Comparison of ENCODE assay signal across 2 cellular contexts in the genomic region with DNA sequence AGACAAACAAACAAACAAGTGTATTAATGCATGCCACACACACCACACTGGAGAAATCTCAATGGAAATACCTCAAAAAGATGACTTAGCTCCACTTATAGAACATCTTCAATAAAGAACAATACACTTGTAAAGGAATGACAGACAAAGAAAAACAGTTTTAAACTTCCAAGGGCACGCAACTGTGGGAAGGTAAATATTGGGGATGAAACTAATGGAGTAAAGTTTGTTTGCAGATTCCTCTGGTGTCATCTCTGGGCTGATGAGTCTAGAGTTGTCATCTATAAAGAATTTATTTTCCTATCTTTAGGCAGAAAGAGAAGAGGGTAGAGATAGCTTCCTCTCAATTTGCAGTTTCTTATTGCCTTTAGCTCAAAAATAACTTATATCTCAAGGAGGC.
TF ChIP-seq lines count a peak whose summit lies in the region.

No MANE protein-coding gene starts in this region.

TF ChIP-seq in HepG2, 621 proteins besides CTCF, POLR2A, EP300 and RAD21 (continued from another document and continues in another):
- TF ChIP-seq FOXA3 (CRISPR knock-in tag; IDR thresholded peaks at IDR 0.05): peak; percentile 75
- TF ChIP-seq ISL2 (CRISPR knock-in tag; IDR thresholded peaks at IDR 0.05): peak; percentile 65; the same call in 1 of the 2 replicates
- TF ChIP-seq POGZ (CRISPR knock-in tag; IDR thresholded peaks at IDR 0.05): peak; percentile 30; the same call in 1 of the 2 replicates
- 0 out of 2 replicates have a peak, but pooled peaks have one; percentile 31 for TF ChIP-seq MED1 (CRISPR knock-in tag; IDR thresholded peaks at IDR 0.05)
- TF ChIP-seq FOXP1 (IDR thresholded peaks at IDR 0.05): no peak
- peak; percentile 41 for TF ChIP-seq FOXP1 (CRISPR knock-in tag; IDR thresholded peaks at IDR 0.05)
- peak; percentile 15; the same call in 1 of the 2 replicates for TF ChIP-seq SAP130 (CRISPR knock-in tag; IDR thresholded peaks at IDR 0.05; ENCODE audit: low read depth)
- TF ChIP-seq BORCS8-MEF2B (CRISPR knock-in tag; IDR thresholded peaks at IDR 0.05): no peak
- TF ChIP-seq, protein P1, sequence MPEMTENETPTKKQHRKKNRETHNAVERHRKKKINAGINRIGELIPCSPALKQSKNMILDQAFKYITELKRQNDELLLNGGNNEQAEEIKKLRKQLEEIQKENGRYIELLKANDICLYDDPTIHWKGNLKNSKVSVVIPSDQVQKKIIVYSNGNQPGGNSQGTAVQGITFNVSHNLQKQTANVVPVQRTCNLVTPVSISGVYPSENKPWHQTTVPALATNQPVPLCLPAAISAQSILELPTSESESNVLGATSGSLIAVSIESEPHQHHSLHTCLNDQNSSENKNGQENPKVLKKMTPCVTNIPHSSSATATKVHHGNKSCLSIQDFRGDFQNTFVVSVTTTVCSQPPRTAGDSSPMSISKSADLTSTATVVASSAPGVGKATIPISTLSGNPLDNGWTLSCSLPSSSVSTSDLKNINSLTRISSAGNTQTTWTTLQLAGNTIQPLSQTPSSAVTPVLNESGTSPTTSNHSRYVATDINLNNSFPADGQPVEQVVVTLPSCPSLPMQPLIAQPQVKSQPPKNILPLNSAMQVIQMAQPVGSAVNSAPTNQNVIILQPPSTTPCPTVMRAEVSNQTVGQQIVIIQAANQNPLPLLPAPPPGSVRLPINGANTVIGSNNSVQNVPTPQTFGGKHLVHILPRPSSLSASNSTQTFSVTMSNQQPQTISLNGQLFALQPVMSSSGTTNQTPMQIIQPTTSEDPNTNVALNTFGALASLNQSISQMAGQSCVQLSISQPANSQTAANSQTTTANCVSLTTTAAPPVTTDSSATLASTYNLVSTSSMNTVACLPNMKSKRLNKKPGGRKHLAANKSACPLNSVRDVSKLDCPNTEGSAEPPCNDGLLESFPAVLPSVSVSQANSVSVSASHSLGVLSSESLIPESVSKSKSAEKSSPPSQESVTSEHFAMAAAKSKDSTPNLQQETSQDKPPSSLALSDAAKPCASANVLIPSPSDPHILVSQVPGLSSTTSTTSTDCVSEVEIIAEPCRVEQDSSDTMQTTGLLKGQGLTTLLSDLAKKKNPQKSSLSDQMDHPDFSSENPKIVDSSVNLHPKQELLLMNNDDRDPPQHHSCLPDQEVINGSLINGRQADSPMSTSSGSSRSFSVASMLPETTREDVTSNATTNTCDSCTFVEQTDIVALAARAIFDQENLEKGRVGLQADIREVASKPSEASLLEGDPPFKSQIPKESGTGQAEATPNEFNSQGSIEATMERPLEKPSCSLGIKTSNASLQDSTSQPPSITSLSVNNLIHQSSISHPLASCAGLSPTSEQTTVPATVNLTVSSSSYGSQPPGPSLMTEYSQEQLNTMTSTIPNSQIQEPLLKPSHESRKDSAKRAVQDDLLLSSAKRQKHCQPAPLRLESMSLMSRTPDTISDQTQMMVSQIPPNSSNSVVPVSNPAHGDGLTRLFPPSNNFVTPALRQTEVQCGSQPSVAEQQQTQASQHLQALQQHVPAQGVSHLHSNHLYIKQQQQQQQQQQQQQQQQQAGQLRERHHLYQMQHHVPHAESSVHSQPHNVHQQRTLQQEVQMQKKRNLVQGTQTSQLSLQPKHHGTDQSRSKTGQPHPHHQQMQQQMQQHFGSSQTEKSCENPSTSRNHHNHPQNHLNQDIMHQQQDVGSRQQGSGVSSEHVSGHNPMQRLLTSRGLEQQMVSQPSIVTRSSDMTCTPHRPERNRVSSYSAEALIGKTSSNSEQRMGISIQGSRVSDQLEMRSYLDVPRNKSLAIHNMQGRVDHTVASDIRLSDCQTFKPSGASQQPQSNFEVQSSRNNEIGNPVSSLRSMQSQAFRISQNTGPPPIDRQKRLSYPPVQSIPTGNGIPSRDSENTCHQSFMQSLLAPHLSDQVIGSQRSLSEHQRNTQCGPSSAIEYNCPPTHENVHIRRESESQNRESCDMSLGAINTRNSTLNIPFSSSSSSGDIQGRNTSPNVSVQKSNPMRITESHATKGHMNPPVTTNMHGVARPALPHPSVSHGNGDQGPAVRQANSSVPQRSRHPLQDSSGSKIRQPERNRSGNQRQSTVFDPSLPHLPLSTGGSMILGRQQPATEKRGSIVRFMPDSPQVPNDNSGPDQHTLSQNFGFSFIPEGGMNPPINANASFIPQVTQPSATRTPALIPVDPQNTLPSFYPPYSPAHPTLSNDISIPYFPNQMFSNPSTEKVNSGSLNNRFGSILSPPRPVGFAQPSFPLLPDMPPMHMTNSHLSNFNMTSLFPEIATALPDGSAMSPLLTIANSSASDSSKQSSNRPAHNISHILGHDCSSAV (CRISPR knock-in tag; IDR thresholded peaks at IDR 0.05; ENCODE audit: borderline replicate concordance): no peak
- no peak for TF ChIP-seq SOX6 (IDR thresholded peaks at IDR 0.05)
- peak; percentile 78 for TF ChIP-seq SOX6 (CRISPR knock-in tag; IDR thresholded peaks at IDR 0.05)
- no peak for TF ChIP-seq MEIS1 (CRISPR knock-in tag; IDR thresholded peaks at IDR 0.05; ENCODE audit: borderline replicate concordance)
- TF ChIP-seq ZFYVE20 (CRISPR knock-in tag; IDR thresholded peaks at IDR 0.05; ENCODE audit: borderline replicate concordance, low read depth): no peak
- 0 out of 2 replicates have a peak, but pooled peaks have one; percentile 32 for TF ChIP-seq FOXA1 (IDR thresholded peaks at IDR 0.05)
- TF ChIP-seq FOXA1 (CRISPR knock-in tag; IDR thresholded peaks at IDR 0.05): peak; percentile 43; the same call in 1 of the 2 replicates

TF ChIP-seq in A549, 52 proteins besides CTCF, POLR2A, EP300 and RAD21 (continued from another document):
- TF ChIP-seq, protein P2, sequence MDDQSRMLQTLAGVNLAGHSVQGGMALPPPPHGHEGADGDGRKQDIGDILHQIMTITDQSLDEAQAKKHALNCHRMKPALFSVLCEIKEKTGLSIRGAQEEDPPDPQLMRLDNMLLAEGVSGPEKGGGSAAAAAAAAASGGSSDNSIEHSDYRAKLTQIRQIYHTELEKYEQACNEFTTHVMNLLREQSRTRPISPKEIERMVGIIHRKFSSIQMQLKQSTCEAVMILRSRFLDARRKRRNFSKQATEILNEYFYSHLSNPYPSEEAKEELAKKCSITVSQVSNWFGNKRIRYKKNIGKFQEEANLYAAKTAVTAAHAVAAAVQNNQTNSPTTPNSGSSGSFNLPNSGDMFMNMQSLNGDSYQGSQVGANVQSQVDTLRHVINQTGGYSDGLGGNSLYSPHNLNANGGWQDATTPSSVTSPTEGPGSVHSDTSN (IDR thresholded peaks at IDR 0.05): no peak
- no peak for TF ChIP-seq ESRRA (IDR thresholded peaks at IDR 0.05; ENCODE audit: borderline replicate concordance, low read length)
- TF ChIP-seq, protein P3, sequence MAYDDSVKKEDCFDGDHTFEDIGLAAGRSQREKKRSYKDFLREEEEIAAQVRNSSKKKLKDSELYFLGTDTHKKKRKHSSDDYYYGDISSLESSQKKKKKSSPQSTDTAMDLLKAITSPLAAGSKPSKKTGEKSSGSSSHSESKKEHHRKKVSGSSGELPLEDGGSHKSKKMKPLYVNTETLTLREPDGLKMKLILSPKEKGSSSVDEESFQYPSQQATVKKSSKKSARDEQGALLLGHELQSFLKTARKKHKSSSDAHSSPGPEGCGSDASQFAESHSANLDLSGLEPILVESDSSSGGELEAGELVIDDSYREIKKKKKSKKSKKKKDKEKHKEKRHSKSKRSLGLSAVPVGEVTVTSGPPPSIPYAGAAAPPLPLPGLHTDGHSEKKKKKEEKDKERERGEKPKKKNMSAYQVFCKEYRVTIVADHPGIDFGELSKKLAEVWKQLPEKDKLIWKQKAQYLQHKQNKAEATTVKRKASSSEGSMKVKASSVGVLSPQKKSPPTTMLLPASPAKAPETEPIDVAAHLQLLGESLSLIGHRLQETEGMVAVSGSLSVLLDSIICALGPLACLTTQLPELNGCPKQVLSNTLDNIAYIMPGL (CRISPR knock-in tag; IDR thresholded peaks at IDR 0.05; ENCODE audit: borderline replicate concordance): no peak
- TF ChIP-seq CEBPB (IDR thresholded peaks at IDR 0.05): no peak
- no peak for TF ChIP-seq CBX2 (IDR thresholded peaks at IDR 0.05; ENCODE audit: borderline replicate concordance, low read depth)
- TF ChIP-seq, protein P4, sequence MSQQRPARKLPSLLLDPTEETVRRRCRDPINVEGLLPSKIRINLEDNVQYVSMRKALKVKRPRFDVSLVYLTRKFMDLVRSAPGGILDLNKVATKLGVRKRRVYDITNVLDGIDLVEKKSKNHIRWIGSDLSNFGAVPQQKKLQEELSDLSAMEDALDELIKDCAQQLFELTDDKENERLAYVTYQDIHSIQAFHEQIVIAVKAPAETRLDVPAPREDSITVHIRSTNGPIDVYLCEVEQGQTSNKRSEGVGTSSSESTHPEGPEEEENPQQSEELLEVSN (IDR thresholded peaks at IDR 0.05; ENCODE audit: borderline replicate concordance, low read depth): no peak
- TF ChIP-seq MYC (IDR thresholded peaks at IDR 0.05; ENCODE audit: borderline replicate concordance, low read length): no peak
- TF ChIP-seq, protein P5, sequence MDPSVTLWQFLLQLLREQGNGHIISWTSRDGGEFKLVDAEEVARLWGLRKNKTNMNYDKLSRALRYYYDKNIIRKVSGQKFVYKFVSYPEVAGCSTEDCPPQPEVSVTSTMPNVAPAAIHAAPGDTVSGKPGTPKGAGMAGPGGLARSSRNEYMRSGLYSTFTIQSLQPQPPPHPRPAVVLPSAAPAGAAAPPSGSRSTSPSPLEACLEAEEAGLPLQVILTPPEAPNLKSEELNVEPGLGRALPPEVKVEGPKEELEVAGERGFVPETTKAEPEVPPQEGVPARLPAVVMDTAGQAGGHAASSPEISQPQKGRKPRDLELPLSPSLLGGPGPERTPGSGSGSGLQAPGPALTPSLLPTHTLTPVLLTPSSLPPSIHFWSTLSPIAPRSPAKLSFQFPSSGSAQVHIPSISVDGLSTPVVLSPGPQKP (IDR thresholded peaks at IDR 0.05; ENCODE audit: low read depth, low read length): no peak
